13 cellular contexts compared by ENCODE assay signal in genomic region chr21:28833609-28834008, GRCh38.
"Had no signal": no experiment of that assay in that cellular context is flagged by ENCODE, and none has a peak within 500 bp of the region (broad histone marks: within the 10 kb centered on the region; RNA-seq: fewer than 3 reads in every experiment).

No MANE protein-coding gene starts in this region.

- H3K27ac Mint-ChIP-seq: activated CD4-positive, alpha-beta T cell treated with anti-CD3 and anti-CD28 coated beads for 36 hours; stimulated activated memory B cell treated with anti-CD40 and anti-IgM and Interleukin-4, amounts not matched to agents 10 μg/mL and 1 μg/mL and 100 μg/mL, for 72 hours had no signal

- H3K9me3 ChIP-seq: ascending aorta, breast epithelium, neutrophil had no signal

- H3K27ac ChIP-seq: ascending aorta, hepatocyte, WERI-Rb-1 had no signal

- H3K4me2 ChIP-seq: hepatocyte had no signal

- H3K4me1 ChIP-seq: ascending aorta, breast epithelium had no signal

- H3K4me3 ChIP-seq: ascending aorta, breast epithelium, hepatocyte had no signal

- H3K27me3 Mint-ChIP-seq: activated CD4-positive, alpha-beta T cell treated with anti-CD3 and anti-CD28 coated beads for 36 hours; activated T-cell treated with anti-CD3 and anti-CD28 coated beads, Interleukin-2, amount 50 U/mL, for 24 hours had no signal

- DNase-seq: activated CD4-positive, alpha-beta T cell treated with anti-CD3 and anti-CD28 coated beads for 36 hours; activated T-cell treated with anti-CD3 and anti-CD28 coated beads, Interleukin-2, amount 50 U/mL, for 24 hours; posterior cingulate gyrus; retina; WERI-Rb-1 had no signal

- H3K4me3 Mint-ChIP-seq: activated CD4-positive, alpha-beta T cell treated with anti-CD3 and anti-CD28 coated beads for 36 hours; activated T-cell treated with anti-CD3 and anti-CD28 coated beads, Interleukin-2, amount 50 U/mL, for 24 hours; stimulated activated memory B cell treated with anti-CD40 and anti-IgM and Interleukin-4, amounts not matched to agents 10 μg/mL and 1 μg/mL and 100 μg/mL, for 72 hours had no signal

- FAIRE-seq: keratinocyte had no signal

- ATAC-seq: esophagus mucosa; left lobe of liver; stimulated activated memory B cell treated with anti-CD40 and anti-IgM and Interleukin-4, amounts not matched to agents 10 μg/mL and 1 μg/mL and 100 μg/mL, for 72 hours had no signal

- H3K27me3 ChIP-seq: ascending aorta, breast epithelium, hepatocyte, neutrophil had no signal

- H3K36me3 ChIP-seq: ascending aorta, breast epithelium, neutrophil, WERI-Rb-1 had no signal

- H3K79me2 ChIP-seq: hepatocyte had no signal

- H2AFZ ChIP-seq: hepatocyte had no signal

- H3K9me3 Mint-ChIP-seq: activated T-cell treated with anti-CD3 and anti-CD28 coated beads, Interleukin-2, amount 50 U/mL, for 24 hours had no signal
